ENCODE assay signal across 11 cellular contexts in genomic region chr17:29136998-29137730, GRCh38. TPM values are rescaled to one million over a fixed set of nuclear protein-coding genes. Genes with fewer than 3 reads are reported as not detected.
DNase-seq lines count a peak whose midpoint lies in the region; ATAC-seq and TF ChIP-seq lines count a peak whose summit lies in the region.
"Had no signal": no experiment of that assay in that cellular context is flagged by ENCODE, and none has a peak within 500 bp of the region (broad histone marks: within the 10 kb centered on the region; RNA-seq: fewer than 3 reads in every experiment).

No MANE protein-coding gene starts in this region.

- H3K36me3 ChIP-seq in CD8-positive, alpha-beta T cell (ENCODE audit: insufficient read depth, low read length), result no peaks in the 10 kb centered on the region

- intact Hi-C loops in CD8-positive, alpha-beta T cell (cut with DNase I, micrococcal nuclease), result no loop called here

- H3K27ac Mint-ChIP-seq in CD8-positive, alpha-beta T cell, result peak overlapping the region; percentile 100
- peak overlapping the region; percentile 33 to 59 (median 49) for H3K27ac Mint-ChIP-seq in IgD-negative memory B cell
- peak overlapping the region; percentile 94 to 97 for H3K27ac Mint-ChIP-seq in natural killer cell treated with Interleukin-12 subunit alpha and Interleukin-12 subunit beta and Interleukin-15 and Interleukin-18, amount 100 ng/mL, for 72 hours

- H3K36me3 Mint-ChIP-seq in CD8-positive, alpha-beta T cell, result peaks cover 27% of the 10 kb centered on the region
- peaks cover 1% of the 10 kb centered on the region for H3K36me3 Mint-ChIP-seq in IgD-negative memory B cell
- H3K36me3 Mint-ChIP-seq in natural killer cell treated with Interleukin-12 subunit alpha and Interleukin-12 subunit beta and Interleukin-15 and Interleukin-18, amount 100 ng/mL, for 72 hours, result no peaks in the 10 kb centered on the region

- peaks cover 42% of the 10 kb centered on the region for H3K4me1 ChIP-seq in CD8-positive, alpha-beta T cell (ENCODE audit: insufficient read depth, low read length)

- CTCF ChIA-PET in CD8-positive, alpha-beta T cell (lab: Charles Lee), result interaction anchor here (0.6 to 8.8 kb wide), 10 partner anchors 8 to 83 kb away, joined by 3 to 71 read pairs (median 4); partner anchors contain the start of gene MYO18A
- CTCF ChIA-PET in HEK293T (lab: Yijun Ruan, JAX), result interaction anchor here (0.9 kb wide), 1 partner anchor 20 kb away, joined by 3 read pairs; no protein-coding TSS in a partner anchor

- DNase-seq in CD8-positive, alpha-beta T cell, result no peak
- DNase-seq in activated naive CD4-positive, alpha-beta T cell treated with anti-CD3 and anti-CD28 coated beads, Interleukin-2, amount 50 U/mL, for 16 hours, result peak; percentile 27
- no peak for DNase-seq in natural killer cell treated with Interleukin-12 subunit alpha and Interleukin-12 subunit beta and Interleukin-15 and Interleukin-18, amount 100 ng/mL, for 72 hours (ENCODE audit: low spot score)
- DNase-seq in HEK293T (ENCODE audit: extremely low spot score), result no peak
- no peak for DNase-seq in G401 (ENCODE audit: low spot score)
- DNase-seq: NCI-H1105 treated with DMSO at 0.1 percent for 48 hours, NCI-H526 treated with DMSO at 0.1 percent for 48 hours had no signal

- H3K9me3 ChIP-seq in CD8-positive, alpha-beta T cell (ENCODE audit: low read length), result no peaks in the 10 kb centered on the region

- POLR2A ChIA-PET in CD8-positive, alpha-beta T cell (lab: Charles Lee), result interaction anchor here (0.9 to 1.8 kb wide), 3 partner anchors 9 to 410 kb away, joined by 3 to 4 read pairs (median 4); no protein-coding TSS in a partner anchor
- POLR2A ChIA-PET in HEK293T (lab: Yijun Ruan, JAX), result interaction anchor here (0.9 kb wide), 1 partner anchor 186 kb away, joined by 3 read pairs; the partner anchor contains the start of gene PHF12

- ATAC-seq in CD8-positive, alpha-beta T cell, result no peak
- no peak for ATAC-seq in natural killer cell treated with Interleukin-12 subunit alpha and Interleukin-12 subunit beta and Interleukin-15 and Interleukin-18, amount 100 ng/mL, for 72 hours
- no peak for ATAC-seq in HG03432 (IDR thresholded peaks at IDR 0.05; ENCODE audit: unreplicated experiment)
- ATAC-seq: sciatic nerve had no signal

- in situ Hi-C loops in G401 (cut with HindIII; ENCODE audit: low sequenced_read_pairs), result no loop called here

- no peak for TF ChIP-seq CTCF in CD8-positive, alpha-beta T cell (IDR thresholded peaks at IDR 0.05)

- no peaks in the 10 kb centered on the region for H3K27me3 Mint-ChIP-seq in CD8-positive, alpha-beta T cell (ENCODE audit: low read depth)
- no peaks in the 10 kb centered on the region for H3K27me3 Mint-ChIP-seq in IgD-negative memory B cell
- no peaks in the 10 kb centered on the region for H3K27me3 Mint-ChIP-seq in natural killer cell treated with Interleukin-12 subunit alpha and Interleukin-12 subunit beta and Interleukin-15 and Interleukin-18, amount 100 ng/mL, for 72 hours

- H3K9me3 Mint-ChIP-seq in CD8-positive, alpha-beta T cell, result no peaks in the 10 kb centered on the region
- no peaks in the 10 kb centered on the region for H3K9me3 Mint-ChIP-seq in IgD-negative memory B cell
- no peaks in the 10 kb centered on the region for H3K9me3 Mint-ChIP-seq in natural killer cell treated with Interleukin-12 subunit alpha and Interleukin-12 subunit beta and Interleukin-15 and Interleukin-18, amount 100 ng/mL, for 72 hours
- H3K9me3 Mint-ChIP-seq: nephron had no signal

- H3K4me1 Mint-ChIP-seq in CD8-positive, alpha-beta T cell (ENCODE audit: low read depth), result peaks cover 61% of the 10 kb centered on the region
- H3K4me1 Mint-ChIP-seq in IgD-negative memory B cell, result peaks cover 35 to 43% (median 36%) of the 10 kb centered on the region in 3 donors
- H3K4me1 Mint-ChIP-seq in natural killer cell treated with Interleukin-12 subunit alpha and Interleukin-12 subunit beta and Interleukin-15 and Interleukin-18, amount 100 ng/mL, for 72 hours (ENCODE audit: low read depth in 2 of 2), result peaks cover 46 to 52% of the 10 kb centered on the region in 2 donors

- no peak overlapping the region for H3K27ac ChIP-seq in CD8-positive, alpha-beta T cell (ENCODE audit: low read depth, low read length)

- H3K27me3 ChIP-seq in CD8-positive, alpha-beta T cell (ENCODE audit: insufficient read depth, low read length), result no peaks in the 10 kb centered on the region

- H3K4me3 ChIP-seq in CD8-positive, alpha-beta T cell (ENCODE audit: low read depth, low read length), result no peak overlapping the region

- peak overlapping the region; percentile 22 for H3K4me3 Mint-ChIP-seq in CD8-positive, alpha-beta T cell
- H3K4me3 Mint-ChIP-seq in IgD-negative memory B cell, result peak overlapping the region in 3 of 4 donors; percentile 73 to 98 (median 94)
- H3K4me3 Mint-ChIP-seq in natural killer cell treated with Interleukin-12 subunit alpha and Interleukin-12 subunit beta and Interleukin-15 and Interleukin-18, amount 100 ng/mL, for 72 hours, result peak overlapping the region; percentile 91

TF ChIP-seq in HEK293T, 16 proteins besides CTCF, POLR2A, EP300 and RAD21:
- TF ChIP-seq SP1 (IDR thresholded peaks at IDR 0.05), result no peak
- TF ChIP-seq L3MBTL2 (conservative IDR thresholded peaks at IDR 0.05), result no peak
- no peak for TF ChIP-seq FOXM1 (IDR thresholded peaks at IDR 0.05; ENCODE audit: borderline replicate concordance)
- TF ChIP-seq ELF4 (IDR thresholded peaks at IDR 0.05), result no peak
- no peak for TF ChIP-seq FOXK2 (IDR thresholded peaks at IDR 0.05)
- TF ChIP-seq NFRKB (IDR thresholded peaks at IDR 0.05), result no peak
- TF ChIP-seq CTBP1 (IDR thresholded peaks at IDR 0.05; ENCODE audit: borderline replicate concordance), result no peak
- TF ChIP-seq TARDBP (IDR thresholded peaks at IDR 0.05), result no peak
- TF ChIP-seq ARNT (IDR thresholded peaks at IDR 0.05), result no peak
- no peak for TF ChIP-seq ZNF384 (IDR thresholded peaks at IDR 0.05)
- no peak for TF ChIP-seq FOXA1 (IDR thresholded peaks at IDR 0.05)
- no peak for TF ChIP-seq LEF1 (IDR thresholded peaks at IDR 0.05; ENCODE audit: borderline replicate concordance)
- TF ChIP-seq BHLHE40 (IDR thresholded peaks at IDR 0.05; ENCODE audit: borderline replicate concordance), result no peak
- no peak for TF ChIP-seq SUZ12 (IDR thresholded peaks at IDR 0.05)
- no peak for TF ChIP-seq HDGF (IDR thresholded peaks at IDR 0.05; ENCODE audit: borderline replicate concordance)
- no peak for TF ChIP-seq PKNOX1 (IDR thresholded peaks at IDR 0.05)

RNA-seq across cellular contexts. Expression of gene MYO18A, which starts 43.0 kb away (rescaled TPM):
- total RNA-seq in CD8-positive, alpha-beta T cell, result 10 to 100 TPM; 48.5 to 52.9 TPM
- 39.6 TPM for polyA plus RNA-seq in IgD-negative memory B cell
- 10 to 100 TPM; 56.7 to 60.9 TPM for total RNA-seq in natural killer cell treated with Interleukin-12 subunit alpha and Interleukin-12 subunit beta and Interleukin-15 and Interleukin-18, amount 100 ng/mL, for 72 hours
- 26.0 and 42.1 TPM in 2 replicates for total RNA-seq in G401 (2014; rRNA removed; shearing (Covaris generic))

Comparison
In these comparisons a context has a peak if more than half of its experiments do, and no peak if none do; other contexts are left out.
1. H3K27ac Mint-ChIP-seq: peak in every context shown above with its lines; median percentile 100 in CD8-positive, alpha-beta T cell; 96 in natural killer cell treated with Interleukin-12 subunit alpha and Interleukin-12 subunit beta and Interleukin-15 and Interleukin-18, amount 100 ng/mL, for 72 hours; 49 in IgD-negative memory B cell.
2. H3K4me3 Mint-ChIP-seq: peak in every context shown above with its lines; median percentile 94 in IgD-negative memory B cell; 91 in natural killer cell treated with Interleukin-12 subunit alpha and Interleukin-12 subunit beta and Interleukin-15 and Interleukin-18, amount 100 ng/mL, for 72 hours; 22 in CD8-positive, alpha-beta T cell.